ENCODE assay signal across 24 cellular contexts in the genomic region with DNA sequence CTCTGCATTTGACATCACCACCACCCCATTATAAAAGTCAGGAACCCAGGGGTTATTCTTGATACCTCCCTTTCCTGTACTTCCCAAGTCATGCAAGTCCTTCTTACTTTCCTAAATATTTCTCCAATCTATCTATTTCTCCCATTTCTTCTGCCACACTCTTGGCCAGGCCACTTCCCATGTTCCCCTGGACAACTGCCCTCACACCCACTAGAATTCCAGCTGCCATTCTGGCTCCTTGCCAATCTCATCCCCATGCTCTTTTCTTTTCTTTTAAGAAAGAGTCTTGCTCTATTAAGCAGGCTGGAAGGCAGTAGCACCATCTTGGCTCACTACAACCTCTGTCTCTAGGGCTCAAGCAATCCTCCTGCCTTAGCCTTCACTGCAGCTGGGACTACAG. TPM values are rescaled to one million over a fixed set of nuclear protein-coding genes. Genes with fewer than 3 reads are reported as not detected.
DNase-seq lines count a peak whose midpoint lies in the region; ATAC-seq, FAIRE-seq and TF ChIP-seq lines count a peak whose summit lies in the region.
"Had no signal": no experiment of that assay in that cellular context is flagged by ENCODE, and none has a peak within 500 bp of the region (broad histone marks: within the 10 kb centered on the region; RNA-seq: fewer than 3 reads in every experiment).

No MANE protein-coding gene starts in this region.

- POLR2A ChIA-PET in HepG2 (lab: Yijun Ruan, JAX) = no interaction called here

- H3K4me2 ChIP-seq in HepG2 (ENCODE audit: low read depth, low read length) = no peak overlapping the region

- H3K36me3 Mint-ChIP-seq in stimulated activated effector memory CD8-positive, alpha-beta T cell treated with anti-CD3 and anti-CD28 coated beads, Interleukin-12 subunit alpha, Interleukin-12 subunit beta, amount 100 ng/mL, for 72 hours = no peaks in the 10 kb centered on the region

- H3K9me3 ChIP-seq in HepG2 (ENCODE audit: low read length) = no peaks in the 10 kb centered on the region
- H3K9me3 ChIP-seq: BLaER1 treated with 17β-estradiol and CSF1 and Interleukin-3, amounts not matched to agents 10 nM and 100 nM; Caco-2; Peyer's patch had no signal

- no peaks in the 10 kb centered on the region for H4K20me1 ChIP-seq in HepG2 (ENCODE audit: insufficient read depth, low read length)
- H4K20me1 ChIP-seq: BLaER1 treated with 17β-estradiol and CSF1 and Interleukin-3, amounts not matched to agents 10 nM and 100 nM had no signal

- H3K4me3 ChIP-seq in HepG2 (replicated peaks in 1 of 3; ENCODE audit: insufficient read depth in 1 of 3, low read depth in 2 of 3, low read length in 3 of 3) = no peak overlapping the region
- H3K4me3 ChIP-seq: BLaER1 treated with 17β-estradiol and CSF1 and Interleukin-3, amounts not matched to agents 10 nM and 100 nM; GM12878; Peyer's patch had no signal

- no peak overlapping the region for H3K27ac ChIP-seq in HepG2 (ENCODE audit: extremely low read length, insufficient read depth, low read length)
- H3K27ac ChIP-seq: BLaER1 treated with 17β-estradiol and CSF1 and Interleukin-3, amounts not matched to agents 10 nM and 100 nM; Peyer's patch had no signal

- H3K4me1 Mint-ChIP-seq in stimulated activated effector memory CD8-positive, alpha-beta T cell treated with anti-CD3 and anti-CD28 coated beads, Interleukin-12 subunit alpha, Interleukin-12 subunit beta, amount 100 ng/mL, for 72 hours = no peaks in the 10 kb centered on the region
- H3K4me1 Mint-ChIP-seq: CD4-positive, alpha-beta memory T cell had no signal

- H3K79me2 ChIP-seq in HepG2 (ENCODE audit: insufficient read depth, low read length) = no peaks in the 10 kb centered on the region

- intact Hi-C loops in HepG2 (cut with micrococcal nuclease; ENCODE audit: unreplicated experiment) = no loop called here

- peaks cover 0 to 3% of the 10 kb centered on the region in 2 experiments; a peak in 1 of 5 replicates for H3K27me3 ChIP-seq in HepG2 (ENCODE audit: control insufficient read depth in 1 of 2, insufficient read depth in 2 of 2, low read length in 2 of 2)
- H3K27me3 ChIP-seq: BLaER1 treated with 17β-estradiol and CSF1 and Interleukin-3, amounts not matched to agents 10 nM and 100 nM; Peyer's patch had no signal

- H3K27ac Mint-ChIP-seq in stimulated activated effector memory CD8-positive, alpha-beta T cell treated with anti-CD3 and anti-CD28 coated beads, Interleukin-12 subunit alpha, Interleukin-12 subunit beta, amount 100 ng/mL, for 72 hours = peak overlapping the region; percentile 15

- no peaks in the 10 kb centered on the region for H3K4me1 ChIP-seq in HepG2 (ENCODE audit: insufficient read depth, low read length)
- H3K4me1 ChIP-seq: Caco-2, Peyer's patch had no signal

- ATAC-seq in HepG2 = no peak
- ATAC-seq in stimulated activated effector memory CD8-positive, alpha-beta T cell treated with anti-CD3 and anti-CD28 coated beads, Interleukin-12 subunit alpha, Interleukin-12 subunit beta, amount 100 ng/mL, for 72 hours = no peak
- ATAC-seq: GM12878 had no signal

- H3K9me3 Mint-ChIP-seq in stimulated activated effector memory CD8-positive, alpha-beta T cell treated with anti-CD3 and anti-CD28 coated beads, Interleukin-12 subunit alpha, Interleukin-12 subunit beta, amount 100 ng/mL, for 72 hours = no peaks in the 10 kb centered on the region
- H3K9me3 Mint-ChIP-seq: CD4-positive, alpha-beta memory T cell had no signal

- in situ Hi-C loops in HepG2 (cut with HindIII; ENCODE audit: extremely low pct_ligation_motif_present, low pct_unique_long_range_greater_than_20kb) = no loop called here

- DNase-seq in activated CD8-positive, alpha-beta memory T cell treated with anti-CD3 and anti-CD28 coated beads, Interleukin-2, amount 50 U/mL, for 48 hours = peak; percentile 17
- DNase-seq in activated CD8-positive, alpha-beta memory T cell treated with anti-CD3 and anti-CD28 coated beads for 24 hours = no peak
- DNase-seq in HepG2 (ENCODE audit: low spot score) (no peak), NCI-H2171 (lab: John Stamatoyannopoulos, UW) (no peak)
- no peak for DNase-seq in stimulated activated effector memory CD8-positive, alpha-beta T cell treated with anti-CD3 and anti-CD28 coated beads, Interleukin-12 subunit alpha, Interleukin-12 subunit beta, amount 100 ng/mL, for 72 hours (ENCODE audit: low spot score in 2 of 2)
- DNase-seq in activated CD4-positive, alpha-beta T cell treated with anti-CD3 and anti-CD28 coated beads for 1 hour = no peak
- DNase-seq: 8988T; CD4-positive, alpha-beta memory T cell; DND-41; MM.1S; NCI-H1048; NCI-H1417 treated with DMSO at 0.1 percent for 48 hours; NCI-H187; NCI-H2107; NCI-H2227 treated with DMSO at 0.1 percent for 48 hours; NCI-H510A; NCI-H748 treated with DMSO at 0.1 percent for 48 hours; Peyer's patch had no signal

- TF ChIP-seq RAD21 in HepG2 (CRISPR knock-in tag; IDR thresholded peaks at IDR 0.05) = no peak

- no peak for TF ChIP-seq CTCF in HepG2 (CRISPR knock-in tag; IDR thresholded peaks at IDR 0.05)

- CTCF ChIA-PET in HepG2 (lab: Yijun Ruan, JAX; ENCODE audit: low intra/inter-chr PET ratio, low total read pairs) = no interaction called here

- FAIRE-seq in HepG2 (lab: Jason Lieb, UNC) = no peak
- FAIRE-seq: GM12878 had no signal

- peaks cover 19 to 28% of the 10 kb centered on the region in 2 experiments for H3K36me3 ChIP-seq in HepG2 (replicated peaks in 1 of 2; ENCODE audit: control insufficient read depth in 1 of 2, insufficient read depth in 2 of 2, low read length in 2 of 2)

- no peak for TF ChIP-seq EP300 in HepG2 (IDR thresholded peaks at IDR 0.05; ENCODE audit: low read depth in 2 of 2, low read length in 2 of 2)
- no peak for TF ChIP-seq EP300 in HepG2 (CRISPR knock-in tag; IDR thresholded peaks at IDR 0.05; ENCODE audit: borderline replicate concordance)

- H2AFZ ChIP-seq in HepG2 (ENCODE audit: low read length) = no peak overlapping the region

- TF ChIP-seq POLR2A in HepG2 (IDR thresholded peaks at IDR 0.05; ENCODE audit: insufficient read depth in 1 of 2, low read depth in 2 of 2, low read length in 2 of 2) = no peak

- H3K9ac ChIP-seq in HepG2 (ENCODE audit: insufficient read depth, low read depth, low read length) = no peak overlapping the region
- H3K9ac ChIP-seq: BLaER1 treated with 17β-estradiol and CSF1 and Interleukin-3, amounts not matched to agents 10 nM and 100 nM had no signal

- H3K4me3 Mint-ChIP-seq in stimulated activated effector memory CD8-positive, alpha-beta T cell treated with anti-CD3 and anti-CD28 coated beads, Interleukin-12 subunit alpha, Interleukin-12 subunit beta, amount 100 ng/mL, for 72 hours = no peak overlapping the region
- H3K4me3 Mint-ChIP-seq: CD4-positive, alpha-beta memory T cell had no signal

- no TSS peak for BruUV-seq in HepG2 (replicated peaks; lab: Mats Ljungman, UMichigan)

RNA-seq across cellular contexts. Expression of a gene that starts 15.2 kb away (rescaled TPM):
- total RNA-seq in HepG2 (2016; rRNA removed; fragmentation: Illumina TruSeq; extraction: Trizol) = not detected in 2 replicates
- not detected in 2 replicates for total RNA-seq in HepG2 (2016; cell fraction: cytosol; rRNA removed; fragmentation: Illumina TruSeq; extraction: Trizol; ENCODE audit: low read depth)
- not detected in 2 replicates for total RNA-seq in HepG2 (2016; cell fraction: insoluble cytoplasmic fraction; rRNA removed; fragmentation: Illumina TruSeq; extraction: Trizol)
- not detected in 2 replicates for total RNA-seq in HepG2 (2016; cell fraction: membrane; rRNA removed; fragmentation: Illumina TruSeq; extraction: Trizol)
- total RNA-seq in HepG2 (2016; cell fraction: nucleus; rRNA removed; fragmentation: Illumina TruSeq; extraction: Trizol) = not detected in 2 replicates
- not detected in 2 replicates for polyA plus RNA-seq in HepG2 (2011; rRNA removed)
- not detected in 2 replicates for polyA plus RNA-seq in HepG2 (2011; cell fraction: cytosol; rRNA removed)
- not detected in 2 replicates for polyA plus RNA-seq in HepG2 (2011; cell fraction: nucleus; rRNA removed)
- not detected in 2 replicates for polyA plus RNA-seq in HepG2 (2012)
- polyA plus RNA-seq in HepG2 (2016; cell fraction: cytosol; fragmentation: Illumina TruSeq; extraction: Trizol; ENCODE audit: low read depth) = not detected in 2 replicates
- not detected in 2 replicates for polyA plus RNA-seq in HepG2 (2016; cell fraction: insoluble cytoplasmic fraction; fragmentation: Illumina TruSeq; extraction: Trizol; ENCODE audit: low read depth)
- polyA plus RNA-seq in HepG2 (2016; cell fraction: membrane; fragmentation: Illumina TruSeq; extraction: Trizol; ENCODE audit: low read depth) = not detected in 2 replicates
- polyA plus RNA-seq in HepG2 (2016; cell fraction: nucleus; fragmentation: Illumina TruSeq; extraction: Trizol; ENCODE audit: insufficient read depth, low read depth) = not detected in 2 replicates
- not detected in 2 replicates for polyA minus RNA-seq in HepG2 (2011; rRNA and poly(A)+ RNA removed; ENCODE audit: low replicate concordance)
- not detected in 2 replicates for polyA minus RNA-seq in HepG2 (2011; cell fraction: cytosol; rRNA and poly(A)+ RNA removed)
- not detected in 2 replicates for polyA minus RNA-seq in HepG2 (2011; cell fraction: nucleus; rRNA and poly(A)+ RNA removed)
- total RNA-seq: Caco-2; CD4-positive, alpha-beta memory T cell; GM12878; H4; OCI-LY7; Peyer's patch; SK-MEL-5 had no signal
- polyA plus RNA-seq: CD4-positive, alpha-beta memory T cell; GM12878 had no signal

RNA-seq across cellular contexts. Expression of a gene that starts 17.8 kb away (rescaled TPM):
- 3.8 and 4.7 TPM in 2 replicates for total RNA-seq in HepG2 (2016; rRNA removed; fragmentation: Illumina TruSeq; extraction: Trizol)
- 0.51 and 1.3 TPM in 2 replicates for total RNA-seq in HepG2 (2016; cell fraction: cytosol; rRNA removed; fragmentation: Illumina TruSeq; extraction: Trizol; ENCODE audit: low read depth)
- 3.1 and 5.0 TPM in 2 replicates for total RNA-seq in HepG2 (2016; cell fraction: insoluble cytoplasmic fraction; rRNA removed; fragmentation: Illumina TruSeq; extraction: Trizol)
- 2.0 and 2.7 TPM in 2 replicates for total RNA-seq in HepG2 (2016; cell fraction: membrane; rRNA removed; fragmentation: Illumina TruSeq; extraction: Trizol)
- total RNA-seq in HepG2 (2016; cell fraction: nucleus; rRNA removed; fragmentation: Illumina TruSeq; extraction: Trizol) = 9.9 and 10.7 TPM in 2 replicates
- polyA plus RNA-seq in HepG2 (2011; rRNA removed) = 18.2 and 20.6 TPM in 2 replicates
- polyA plus RNA-seq in HepG2 (2011; cell fraction: cytosol; rRNA removed) = 10.7 and 11.6 TPM in 2 replicates
- 25.9 and 27.9 TPM in 2 replicates for polyA plus RNA-seq in HepG2 (2011; cell fraction: nucleus; rRNA removed)
- polyA plus RNA-seq in HepG2 (2012) = 17.5 and 20.7 TPM in 2 replicates
- 4.3 and 5.1 TPM in 2 replicates for polyA plus RNA-seq in HepG2 (2016; cell fraction: cytosol; fragmentation: Illumina TruSeq; extraction: Trizol; ENCODE audit: low read depth)
- 13.8 and 15.5 TPM in 2 replicates for polyA plus RNA-seq in HepG2 (2016; cell fraction: insoluble cytoplasmic fraction; fragmentation: Illumina TruSeq; extraction: Trizol; ENCODE audit: low read depth)
- polyA plus RNA-seq in HepG2 (2016; cell fraction: membrane; fragmentation: Illumina TruSeq; extraction: Trizol; ENCODE audit: low read depth) = 7.8 and 8.1 TPM in 2 replicates
- 37.7 and 37.8 TPM in 2 replicates for polyA plus RNA-seq in HepG2 (2016; cell fraction: nucleus; fragmentation: Illumina TruSeq; extraction: Trizol; ENCODE audit: insufficient read depth, low read depth)
- 1.7 and 6.2 TPM in 2 replicates for polyA minus RNA-seq in HepG2 (2011; rRNA and poly(A)+ RNA removed; ENCODE audit: low replicate concordance)
- polyA minus RNA-seq in HepG2 (2011; cell fraction: cytosol; rRNA and poly(A)+ RNA removed) = 2.8 and 3.7 TPM in 2 replicates
- polyA minus RNA-seq in HepG2 (2011; cell fraction: nucleus; rRNA and poly(A)+ RNA removed) = 16.1 and 18.5 TPM in 2 replicates

RNA-seq across cellular contexts. Expression of a gene that starts 24.7 kb away (rescaled TPM):
- total RNA-seq in HepG2 (2016; rRNA removed; fragmentation: Illumina TruSeq; extraction: Trizol) = 56.2 and 63.0 TPM in 2 replicates
- 12.1 and 12.3 TPM in 2 replicates for total RNA-seq in HepG2 (2016; cell fraction: cytosol; rRNA removed; fragmentation: Illumina TruSeq; extraction: Trizol; ENCODE audit: low read depth)
- total RNA-seq in HepG2 (2016; cell fraction: insoluble cytoplasmic fraction; rRNA removed; fragmentation: Illumina TruSeq; extraction: Trizol) = 49.2 and 64.0 TPM in 2 replicates
- 45.3 and 47.4 TPM in 2 replicates for total RNA-seq in HepG2 (2016; cell fraction: membrane; rRNA removed; fragmentation: Illumina TruSeq; extraction: Trizol)
- total RNA-seq in HepG2 (2016; cell fraction: nucleus; rRNA removed; fragmentation: Illumina TruSeq; extraction: Trizol) = 28.6 and 30.4 TPM in 2 replicates
- polyA plus RNA-seq in HepG2 (2011; rRNA removed) = 43.8 and 46.6 TPM in 2 replicates
- polyA plus RNA-seq in HepG2 (2011; cell fraction: cytosol; rRNA removed) = 44.4 and 45.0 TPM in 2 replicates
- 21.2 and 22.1 TPM in 2 replicates for polyA plus RNA-seq in HepG2 (2011; cell fraction: nucleus; rRNA removed)
- 37.3 and 43.5 TPM in 2 replicates for polyA plus RNA-seq in HepG2 (2012)
- 8.1 and 9.0 TPM in 2 replicates for polyA plus RNA-seq in HepG2 (2016; cell fraction: cytosol; fragmentation: Illumina TruSeq; extraction: Trizol; ENCODE audit: low read depth)
- 75.7 and 81.5 TPM in 2 replicates for polyA plus RNA-seq in HepG2 (2016; cell fraction: insoluble cytoplasmic fraction; fragmentation: Illumina TruSeq; extraction: Trizol; ENCODE audit: low read depth)
- 37.6 and 38.3 TPM in 2 replicates for polyA plus RNA-seq in HepG2 (2016; cell fraction: membrane; fragmentation: Illumina TruSeq; extraction: Trizol; ENCODE audit: low read depth)
- 57.9 and 60.5 TPM in 2 replicates for polyA plus RNA-seq in HepG2 (2016; cell fraction: nucleus; fragmentation: Illumina TruSeq; extraction: Trizol; ENCODE audit: insufficient read depth, low read depth)
- 9.3 and 53.1 TPM in 2 replicates for polyA minus RNA-seq in HepG2 (2011; rRNA and poly(A)+ RNA removed; ENCODE audit: low replicate concordance)
- 31.3 and 34.6 TPM in 2 replicates for polyA minus RNA-seq in HepG2 (2011; cell fraction: cytosol; rRNA and poly(A)+ RNA removed)
- polyA minus RNA-seq in HepG2 (2011; cell fraction: nucleus; rRNA and poly(A)+ RNA removed) = 16.1 and 17.3 TPM in 2 replicates

RNA-seq across cellular contexts. Expression of a gene that starts 45.7 kb away (rescaled TPM):
- total RNA-seq in HepG2 (2016; rRNA removed; fragmentation: Illumina TruSeq; extraction: Trizol) = not detected in 2 replicates
- total RNA-seq in HepG2 (2016; cell fraction: cytosol; rRNA removed; fragmentation: Illumina TruSeq; extraction: Trizol; ENCODE audit: low read depth) = not detected in 2 replicates
- total RNA-seq in HepG2 (2016; cell fraction: insoluble cytoplasmic fraction; rRNA removed; fragmentation: Illumina TruSeq; extraction: Trizol) = not detected in 2 replicates
- not detected in 2 replicates for total RNA-seq in HepG2 (2016; cell fraction: membrane; rRNA removed; fragmentation: Illumina TruSeq; extraction: Trizol)
- total RNA-seq in HepG2 (2016; cell fraction: nucleus; rRNA removed; fragmentation: Illumina TruSeq; extraction: Trizol) = not detected in 2 replicates
- polyA plus RNA-seq in HepG2 (2011; rRNA removed) = not detected in 2 replicates
- not detected in 2 replicates for polyA plus RNA-seq in HepG2 (2011; cell fraction: cytosol; rRNA removed)
- polyA plus RNA-seq in HepG2 (2011; cell fraction: nucleus; rRNA removed) = not detected in 2 replicates
- polyA plus RNA-seq in HepG2 (2012) = not detected in 2 replicates
- polyA plus RNA-seq in HepG2 (2016; cell fraction: cytosol; fragmentation: Illumina TruSeq; extraction: Trizol; ENCODE audit: low read depth) = not detected in 2 replicates
- polyA plus RNA-seq in HepG2 (2016; cell fraction: insoluble cytoplasmic fraction; fragmentation: Illumina TruSeq; extraction: Trizol; ENCODE audit: low read depth) = not detected in 2 replicates
- polyA plus RNA-seq in HepG2 (2016; cell fraction: membrane; fragmentation: Illumina TruSeq; extraction: Trizol; ENCODE audit: low read depth) = not detected in 2 replicates
- not detected in 2 replicates for polyA plus RNA-seq in HepG2 (2016; cell fraction: nucleus; fragmentation: Illumina TruSeq; extraction: Trizol; ENCODE audit: insufficient read depth, low read depth)
- not detected in 2 replicates for polyA minus RNA-seq in HepG2 (2011; rRNA and poly(A)+ RNA removed; ENCODE audit: low replicate concordance)
- not detected in 2 replicates for polyA minus RNA-seq in HepG2 (2011; cell fraction: cytosol; rRNA and poly(A)+ RNA removed)
- not detected in 2 replicates for polyA minus RNA-seq in HepG2 (2011; cell fraction: nucleus; rRNA and poly(A)+ RNA removed)
- total RNA-seq: Caco-2; CD4-positive, alpha-beta memory T cell; GM12878; H4; OCI-LY7; Peyer's patch; SK-MEL-5 had no signal
- polyA plus RNA-seq: CD4-positive, alpha-beta memory T cell; GM12878 had no signal

RNA-seq across cellular contexts. Expression of a gene that starts 52.6 kb away (rescaled TPM):
- total RNA-seq in HepG2 (2016; rRNA removed; fragmentation: Illumina TruSeq; extraction: Trizol) = 12.1 and 18.7 TPM in 2 replicates
- total RNA-seq in HepG2 (2016; cell fraction: cytosol; rRNA removed; fragmentation: Illumina TruSeq; extraction: Trizol; ENCODE audit: low read depth) = 5.2 and 6.4 TPM in 2 replicates
- total RNA-seq in HepG2 (2016; cell fraction: insoluble cytoplasmic fraction; rRNA removed; fragmentation: Illumina TruSeq; extraction: Trizol) = 10.8 and 18.0 TPM in 2 replicates
- total RNA-seq in HepG2 (2016; cell fraction: membrane; rRNA removed; fragmentation: Illumina TruSeq; extraction: Trizol) = 19.3 and 22.7 TPM in 2 replicates
- total RNA-seq in HepG2 (2016; cell fraction: nucleus; rRNA removed; fragmentation: Illumina TruSeq; extraction: Trizol) = 14.7 and 17.3 TPM in 2 replicates
- polyA plus RNA-seq in HepG2 (2011; rRNA removed) = 10.0 and 11.5 TPM in 2 replicates
- polyA plus RNA-seq in HepG2 (2011; cell fraction: cytosol; rRNA removed) = 5.9 and 7.7 TPM in 2 replicates
- polyA plus RNA-seq in HepG2 (2011; cell fraction: nucleus; rRNA removed) = 33.8 and 40.6 TPM in 2 replicates
- polyA plus RNA-seq in HepG2 (2012) = 33.1 and 35.1 TPM in 2 replicates
- polyA plus RNA-seq in HepG2 (2016; cell fraction: cytosol; fragmentation: Illumina TruSeq; extraction: Trizol; ENCODE audit: low read depth) = 9.1 and 11.5 TPM in 2 replicates
- 37.4 and 47.0 TPM in 2 replicates for polyA plus RNA-seq in HepG2 (2016; cell fraction: insoluble cytoplasmic fraction; fragmentation: Illumina TruSeq; extraction: Trizol; ENCODE audit: low read depth)
- 35.3 and 38.7 TPM in 2 replicates for polyA plus RNA-seq in HepG2 (2016; cell fraction: membrane; fragmentation: Illumina TruSeq; extraction: Trizol; ENCODE audit: low read depth)
- polyA plus RNA-seq in HepG2 (2016; cell fraction: nucleus; fragmentation: Illumina TruSeq; extraction: Trizol; ENCODE audit: insufficient read depth, low read depth) = 63.1 and 67.8 TPM in 2 replicates
- polyA minus RNA-seq in HepG2 (2011; rRNA and poly(A)+ RNA removed; ENCODE audit: low replicate concordance) = 2.4 and 12.0 TPM in 2 replicates
- polyA minus RNA-seq in HepG2 (2011; cell fraction: cytosol; rRNA and poly(A)+ RNA removed) = 11.2 and 12.0 TPM in 2 replicates
- polyA minus RNA-seq in HepG2 (2011; cell fraction: nucleus; rRNA and poly(A)+ RNA removed) = 9.6 and 12.7 TPM in 2 replicates
